In genomic region chr5:61933787-61934626, GRCh38 we compare ENCODE assay signal across 9 cellular contexts.
DNase-seq lines count a peak whose midpoint lies in the region; ATAC-seq, FAIRE-seq and TF ChIP-seq lines count a peak whose summit lies in the region.
"Had no signal": no experiment of that assay in that cellular context is flagged by ENCODE, and none has a peak within 500 bp of the region (broad histone marks: within the 10 kb centered on the region; RNA-seq: fewer than 3 reads in every experiment).

No MANE protein-coding gene starts in this region.

- in situ Hi-C loops in brain microvascular endothelial cell (cut with HindIII; ENCODE audit: low pct_ligation_motif_present, low sequenced_read_pairs): no loop called here

- intact Hi-C loops in kidney (cut with DNase I): no loop called here

- no peak overlapping the region for H3K4me3 ChIP-seq in brain microvascular endothelial cell (ENCODE audit: low read depth, low read length)
- peak overlapping the region in 1 of 2 donors; percentile 24 for H3K4me3 ChIP-seq in kidney (ENCODE audit: low read length in 2 of 2)
- no peak overlapping the region for H3K4me3 ChIP-seq in thoracic aorta
- H3K4me3 ChIP-seq: BLaER1 had no signal

- POLR2A ChIA-PET in HEK293T (lab: Yijun Ruan, JAX): interaction anchor here (0.6 kb wide), 1 partner anchor 675 kb away, joined by 3 read pairs; no protein-coding TSS in a partner anchor

- no peaks in the 10 kb centered on the region for H3K9me3 ChIP-seq in kidney (ENCODE audit: control insufficient read depth in 1 of 2, low read length in 2 of 2)
- H3K9me3 ChIP-seq in thoracic aorta: no peaks in the 10 kb centered on the region
- H3K9me3 ChIP-seq: BLaER1 had no signal

- TF ChIP-seq CTCF in brain microvascular endothelial cell (IDR thresholded peaks at IDR 0.05; ENCODE audit: low read depth, low read length, missing control alignments) (peak; percentile 78), kidney (IDR thresholded peaks at IDR 0.05; ENCODE audit: borderline replicate concordance, extremely low read depth, insufficient read depth) (peak; percentile 77), thoracic aorta (IDR thresholded peaks at IDR 0.05) (peak; percentile 34)

- DNase-seq in NCI-H82 (lab: John Stamatoyannopoulos, UW) (peak; percentile 65), NCI-H82 treated with DMSO at 0.1 percent for 48 hours (lab: John Stamatoyannopoulos, UW; ENCODE audit: unreplicated experiment) (no peak), HEK293T (ENCODE audit: extremely low spot score) (peak; percentile 62), NCI-H345 (lab: John Stamatoyannopoulos, UW) (peak; percentile 53), brain microvascular endothelial cell (peak; percentile 49), kidney (no peak), thoracic aorta (ENCODE audit: low spot score) (no peak), activated T-cell treated with anti-CD3 and anti-CD28 coated beads for 4 hours (no peak)

- no peak for ATAC-seq in thoracic aorta (ENCODE audit: insufficient number of reproducible peaks, low FRiP score, low read depth)

- CTCF ChIA-PET in HEK293T (lab: Yijun Ruan, JAX): interaction anchor here (1.5 kb wide), 1 partner anchor 10 kb away, joined by 3 read pairs; no protein-coding TSS in a partner anchor

- H3K36me3 ChIP-seq in brain microvascular endothelial cell (replicated peaks): no peaks in the 10 kb centered on the region
- H3K36me3 ChIP-seq in kidney (ENCODE audit: control insufficient read depth in 1 of 2, insufficient read depth in 2 of 2, low read length in 2 of 2): no peaks in the 10 kb centered on the region
- H3K36me3 ChIP-seq in thoracic aorta: no peaks in the 10 kb centered on the region
- H3K36me3 ChIP-seq: BLaER1 had no signal

- no peak overlapping the region for H3K27ac ChIP-seq in brain microvascular endothelial cell
- H3K27ac ChIP-seq in kidney (ENCODE audit: low read depth in 2 of 2, low read length in 2 of 2): no peak overlapping the region
- H3K27ac ChIP-seq in thoracic aorta: no peak overlapping the region
- H3K27ac ChIP-seq: BLaER1 had no signal

- H3K4me1 ChIP-seq in kidney (ENCODE audit: control insufficient read depth in 1 of 2, insufficient read depth in 1 of 2, low read depth in 1 of 2, low read length in 2 of 2) (no peaks in the 10 kb centered on the region), thoracic aorta (ENCODE audit: control insufficient read depth in 1 of 2, low read depth in 2 of 2) (no peaks in the 10 kb centered on the region)
- H3K4me1 ChIP-seq: BLaER1 had no signal

- no peak overlapping the region for H3K9ac ChIP-seq in kidney (ENCODE audit: low read length in 2 of 2)
- H3K9ac ChIP-seq: BLaER1 had no signal

- FAIRE-seq in kidney (lab: Jason Lieb, UNC): no peak

- no peaks in the 10 kb centered on the region for H3K27me3 ChIP-seq in brain microvascular endothelial cell (replicated peaks)
- no peaks in the 10 kb centered on the region for H3K27me3 ChIP-seq in thoracic aorta (replicated peaks; ENCODE audit: insufficient read depth)
- H3K27me3 ChIP-seq: BLaER1 had no signal

TF ChIP-seq in HEK293T, 16 proteins besides CTCF, POLR2A, EP300 and RAD21:
- TF ChIP-seq PKNOX1 (IDR thresholded peaks at IDR 0.05) (peak; percentile 75), NFRKB (IDR thresholded peaks at IDR 0.05) (no peak)
TF ChIP-seq in HEK293T: peak in this region for 1.

Comparison
In these comparisons a context has a peak if more than half of its experiments do, and no peak if none do; other contexts are left out.
1. DNase-seq: peak in NCI-H82 (single experiment), HEK293T (single experiment), NCI-H345 (single experiment) and brain microvascular endothelial cell (single experiment); none in NCI-H82 treated with DMSO at 0.1 percent for 48 hours (single experiment), kidney (single experiment), thoracic aorta (single experiment) and activated T-cell treated with anti-CD3 and anti-CD28 coated beads for 4 hours (single experiment).
2. Peak in every context shown above with its lines, with median percentiles within 50 percentile points of each other: CTCF ChIP-seq.